19 cellular contexts compared by ENCODE assay signal in the genomic region with DNA sequence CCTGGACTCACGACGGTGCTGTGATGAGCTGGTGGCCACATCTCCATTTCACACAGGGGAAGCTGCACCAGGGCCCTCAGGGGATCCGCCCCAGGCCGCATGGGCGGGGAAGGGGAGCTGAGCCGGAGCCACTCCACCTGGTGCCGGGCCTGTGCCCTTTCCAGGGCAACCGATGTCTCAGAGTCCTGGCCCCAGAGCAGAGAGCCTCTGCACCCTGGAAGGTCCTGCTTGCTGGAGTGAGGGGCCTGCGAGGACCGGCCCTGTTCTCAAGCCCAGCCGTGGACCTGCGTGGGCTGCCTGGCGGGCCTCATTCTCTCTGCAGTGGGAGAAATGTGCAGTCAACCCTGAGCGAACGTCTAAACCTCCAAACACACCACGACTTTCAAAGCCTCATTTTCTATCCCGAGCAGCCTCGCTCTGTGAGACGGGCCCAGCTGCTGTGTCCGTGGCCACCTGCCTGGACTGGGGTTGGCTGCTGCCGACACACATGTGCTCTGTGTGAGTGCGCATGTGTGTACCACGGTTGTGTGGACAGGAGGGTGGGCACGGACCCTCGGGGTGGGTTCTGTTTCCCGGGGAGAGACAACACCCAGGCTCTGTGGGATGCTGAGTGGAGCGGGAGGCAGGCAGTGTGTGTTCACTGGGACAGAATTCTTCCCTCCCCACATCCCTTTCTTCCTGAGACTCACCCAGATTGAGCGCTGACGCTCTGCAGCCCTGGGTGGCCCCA.
"Had no signal": no experiment of that assay in that cellular context is flagged by ENCODE, and none has a peak within 500 bp of the region (broad histone marks: within the 10 kb centered on the region; RNA-seq: fewer than 3 reads in every experiment).

No MANE protein-coding gene starts in this region.

- H3K9me3 ChIP-seq: breast epithelium, gastroesophageal sphincter, left lung, psoas muscle, sigmoid colon, spleen had no signal

- H3K27me3 Mint-ChIP-seq: activated CD8-positive, alpha-beta memory T cell treated with anti-CD3 and anti-CD28 coated beads, Interleukin-2, amount 10 ng/mL, durations not matched to agents 7 days and 5 days; activated naive CD4-positive, alpha-beta T cell treated with anti-CD3 and anti-CD28 coated beads, Interleukin-2, amount 50 U/mL, for 24 hours; natural killer cell treated with Interleukin-12 subunit alpha and Interleukin-12 subunit beta and Interleukin-15 and Interleukin-18, amount 100 ng/mL, for 72 hours; stimulated activated naive CD8-positive, alpha-beta T cell treated with anti-CD3 and anti-CD28 coated beads, Interleukin-15, amount 100 ng/mL, for 72 hours had no signal

- ATAC-seq: activated CD8-positive, alpha-beta memory T cell treated with anti-CD3 and anti-CD28 coated beads, Interleukin-2, amount 10 ng/mL, durations not matched to agents 7 days and 5 days; gastroesophageal sphincter; left lung; natural killer cell treated with Interleukin-12 subunit alpha and Interleukin-12 subunit beta and Interleukin-15 and Interleukin-18, amount 100 ng/mL, for 72 hours; psoas muscle; stimulated activated naive CD8-positive, alpha-beta T cell treated with anti-CD3 and anti-CD28 coated beads, Interleukin-15, amount 100 ng/mL, for 72 hours had no signal

- H3K4me1 Mint-ChIP-seq: activated naive CD4-positive, alpha-beta T cell treated with anti-CD3 and anti-CD28 coated beads, Interleukin-2, amount 50 U/mL, for 24 hours; stimulated activated naive CD8-positive, alpha-beta T cell treated with anti-CD3 and anti-CD28 coated beads, Interleukin-15, amount 100 ng/mL, for 72 hours had no signal

- H3K9me3 Mint-ChIP-seq: activated naive CD4-positive, alpha-beta T cell treated with anti-CD3 and anti-CD28 coated beads, Interleukin-2, amount 50 U/mL, for 24 hours; natural killer cell treated with Interleukin-12 subunit alpha and Interleukin-12 subunit beta and Interleukin-15 and Interleukin-18, amount 100 ng/mL, for 72 hours; type B pancreatic cell had no signal

- H3K4me3 Mint-ChIP-seq: activated CD8-positive, alpha-beta memory T cell treated with anti-CD3 and anti-CD28 coated beads, Interleukin-2, amount 10 ng/mL, durations not matched to agents 7 days and 5 days; activated naive CD4-positive, alpha-beta T cell treated with anti-CD3 and anti-CD28 coated beads, Interleukin-2, amount 50 U/mL, for 24 hours; natural killer cell treated with Interleukin-12 subunit alpha and Interleukin-12 subunit beta and Interleukin-15 and Interleukin-18, amount 100 ng/mL, for 72 hours; stimulated activated naive CD8-positive, alpha-beta T cell treated with anti-CD3 and anti-CD28 coated beads, Interleukin-15, amount 100 ng/mL, for 72 hours; type B pancreatic cell had no signal

- DNase-seq: activated CD4-positive, alpha-beta T cell treated with anti-CD3 and anti-CD28 coated beads for 1 hour; activated CD4-positive, alpha-beta T cell treated with anti-CD3 and anti-CD28 coated beads, Interleukin-2, amount 50 U/mL, for 4 hours; activated CD8-positive, alpha-beta memory T cell treated with anti-CD3 and anti-CD28 coated beads, Interleukin-2, amount 10 ng/mL, durations not matched to agents 7 days and 5 days; activated effector memory CD4-positive, alpha-beta T cell treated with Interleukin-2 at 50 U/mL for 16 hours; activated T-cell treated with anti-CD3 and anti-CD28 coated beads, Interleukin-2, amount 50 U/mL, for 1 hour; dorsolateral prefrontal cortex; erythroblast; islet precursor cell; mesendoderm; sigmoid colon; spleen; stimulated activated naive CD8-positive, alpha-beta T cell treated with anti-CD3 and anti-CD28 coated beads, Interleukin-15, amount 100 ng/mL, for 72 hours had no signal

- H3K36me3 ChIP-seq: breast epithelium, gastroesophageal sphincter, left lung, sigmoid colon, spleen had no signal

- H3K36me3 Mint-ChIP-seq: activated naive CD4-positive, alpha-beta T cell treated with anti-CD3 and anti-CD28 coated beads, Interleukin-2, amount 50 U/mL, for 24 hours; type B pancreatic cell had no signal

- H3K4me3 ChIP-seq: breast epithelium, dorsolateral prefrontal cortex, gastroesophageal sphincter, left lung, psoas muscle, sigmoid colon, spleen had no signal

- H3K27ac ChIP-seq: breast epithelium, dorsolateral prefrontal cortex, gastroesophageal sphincter, left lung, psoas muscle, sigmoid colon, spleen had no signal

- H3K27me3 ChIP-seq: sigmoid colon had no signal

- H3K4me1 ChIP-seq: breast epithelium, gastroesophageal sphincter, left lung, psoas muscle, sigmoid colon had no signal

- H3K27ac Mint-ChIP-seq: activated naive CD4-positive, alpha-beta T cell treated with anti-CD3 and anti-CD28 coated beads, Interleukin-2, amount 50 U/mL, for 24 hours; natural killer cell treated with Interleukin-12 subunit alpha and Interleukin-12 subunit beta and Interleukin-15 and Interleukin-18, amount 100 ng/mL, for 72 hours; type B pancreatic cell had no signal
